Comparison of ENCODE assay signal across 14 cellular contexts in the genomic region with DNA sequence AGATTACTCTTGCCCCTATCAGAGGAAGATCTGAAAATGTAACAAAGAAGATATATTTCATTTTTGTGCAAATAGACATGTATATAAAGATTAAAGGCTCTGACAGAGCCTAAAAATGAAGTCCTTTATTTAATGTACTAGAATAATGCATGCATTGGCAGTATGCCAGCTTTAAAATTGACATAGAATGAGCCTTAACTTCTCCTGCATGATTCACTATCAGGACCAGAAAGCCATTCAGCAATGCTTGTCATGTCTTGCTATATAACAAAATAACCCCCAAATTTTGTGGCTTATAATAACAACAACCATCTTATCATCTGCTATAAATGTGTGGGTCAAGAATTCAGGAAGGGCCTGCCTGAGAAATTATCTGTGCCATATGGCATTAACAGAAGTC.
"Had no signal": no experiment of that assay in that cellular context is flagged by ENCODE, and none has a peak within 500 bp of the region (broad histone marks: within the 10 kb centered on the region; RNA-seq: fewer than 3 reads in every experiment).

No MANE protein-coding gene starts in this region.

- H3K27me3 ChIP-seq: colonic mucosa, neutrophil, upper lobe of left lung had no signal

- H3K4me1 ChIP-seq: colonic mucosa, upper lobe of left lung had no signal

- DNase-seq: activated CD4-positive, alpha-beta T cell treated with anti-CD3 and anti-CD28 coated beads for 48 hours; activated naive CD4-positive, alpha-beta T cell treated with Interleukin-2 at 50 U/mL for 16 hours; caudate nucleus; colonic mucosa; effector CD4-positive, alpha-beta T cell; foreskin melanocyte; head of caudate nucleus; left cardiac atrium; naive thymus-derived CD4-positive, alpha-beta T cell; retina; stimulated activated CD4-positive, alpha-beta T cell treated with anti-CD3 and anti-CD28 coated beads, Interleukin-15, amount 100 ng/mL, for 24 hours; stimulated activated CD4-positive, alpha-beta T cell treated with anti-CD3 and anti-CD28 coated beads, Interleukin-4, amount 100 ng/mL, for 24 hours; upper lobe of left lung had no signal

- ATAC-seq: left cardiac atrium; naive thymus-derived CD4-positive, alpha-beta T cell had no signal

- H3K4me3 ChIP-seq: colonic mucosa, upper lobe of left lung had no signal

- H3K9me3 ChIP-seq: colonic mucosa, neutrophil, upper lobe of left lung had no signal

- H3K27ac ChIP-seq: colonic mucosa, neutrophil, upper lobe of left lung had no signal

- H3K36me3 ChIP-seq: colonic mucosa, neutrophil, upper lobe of left lung had no signal
